ENCODE assay signal across 8 cellular contexts in genomic region chr20:45823949-45824835, GRCh38. TPM values are rescaled to one million over a fixed set of nuclear protein-coding genes. Genes with fewer than 3 reads are reported as not detected.
DNase-seq lines count a peak whose midpoint lies in the region; ATAC-seq and TF ChIP-seq lines count a peak whose summit lies in the region.

No MANE protein-coding gene starts in this region.

- H3K27ac ChIP-seq in mammary epithelial cell (ENCODE audit: insufficient read depth, low read depth, low read length) = no peak overlapping the region

- H3K9ac ChIP-seq in mammary epithelial cell (ENCODE audit: insufficient read depth, low read length) = no peak overlapping the region

- dilution Hi-C loops in mammary epithelial cell (cut with HindIII; ENCODE audit: low sequenced_read_pairs) = no loop called here

- H3K79me2 ChIP-seq in mammary epithelial cell (ENCODE audit: insufficient read depth, low read length) = no peaks in the 10 kb centered on the region

- no peaks in the 10 kb centered on the region for H3K9me3 ChIP-seq in mammary epithelial cell (replicated peaks; ENCODE audit: insufficient read depth, low read length)

- peak; percentile 41 to 61 for TF ChIP-seq CTCF in mammary epithelial cell (conservative IDR thresholded peaks at IDR 0.05 in 1 of 2, IDR thresholded peaks at IDR 0.05 in 1 of 2; ENCODE audit: extremely low read depth in 1 of 2, insufficient read depth in 1 of 2, low read depth in 1 of 2, low read length in 2 of 2)

- 36% methylated on average over 23 of the region's 57 CpGs for WGBS in mammary epithelial cell (ENCODE audit: low coverage, missing lambda C conversion rate)

- BruUV-seq in mammary epithelial cell (replicated peaks; lab: Mats Ljungman, UMichigan) = no TSS peak

- H3K27me3 ChIP-seq in mammary epithelial cell (ENCODE audit: insufficient read depth, low read length) = no peaks in the 10 kb centered on the region

- no peaks in the 10 kb centered on the region for H3K36me3 ChIP-seq in mammary epithelial cell (ENCODE audit: insufficient read depth, low read length)

- peak; percentile 89 for ATAC-seq in left lobe of liver

- DNase-seq in activated gamma-delta T cell treated with Interleukin-2 at 50 U/mL for 16 hours (peak; percentile 28), activated gamma-delta T cell (lab: John Stamatoyannopoulos, UW) (no peak), T-helper 22 cell (ENCODE audit: low read depth) (peak; percentile 20), mammary epithelial cell (peak; percentile 37), left lobe of liver (ENCODE audit: low spot score) (no peak), midbrain (lab: John Stamatoyannopoulos, UW) (no peak), NCI-H1092 treated with DMSO at 0.1 percent for 48 hours (lab: John Stamatoyannopoulos, UW) (no peak)
- DNase-seq in stimulated activated CD8-positive, alpha-beta memory T cell treated with anti-CD3 and anti-CD28 coated beads, Interleukin-12 subunit alpha, Interleukin-12 subunit beta, amount 100 ng/mL, for 4 hours (ENCODE audit: low read depth) = peak; percentile 18

- intact Hi-C loops in mammary epithelial cell (cut with micrococcal nuclease) = loop anchor here (1.0 to 2.0 kb wide), 2 partner anchors 67 to 139 kb away; partner anchors contain the start of genes CTSA and NEURL2

- peak overlapping the region; percentile 61 for H3K4me2 ChIP-seq in mammary epithelial cell (ENCODE audit: insufficient read depth, low read depth, low read length)

- CTCF ChIA-PET in mammary epithelial cell (lab: Charles Lee; ENCODE audit: low non-redundant PET) = interaction anchor here (0.6 kb wide), 1 partner anchor 34 kb away, joined by 4 read pairs; no protein-coding TSS in a partner anchor

- H3K4me1 ChIP-seq in mammary epithelial cell (ENCODE audit: insufficient read depth, low read length) = peaks cover 12% of the 10 kb centered on the region

- peak overlapping the region; percentile 81 for H2AFZ ChIP-seq in mammary epithelial cell (ENCODE audit: low read depth, low read length)

- in situ Hi-C loops in mammary epithelial cell (cut with MboI; ENCODE audit: low sequenced_read_pairs in 2 of 2) = loop anchor here in 1 of 2 donors (25.0 kb wide), 1 partner anchor 263 kb away; the partner anchor contains the start of gene NCOA5

- no peaks in the 10 kb centered on the region for H4K20me1 ChIP-seq in mammary epithelial cell (ENCODE audit: insufficient read depth, low read length)

- H3K4me3 ChIP-seq in mammary epithelial cell (replicated peaks in 1 of 3; ENCODE audit: insufficient read depth in 1 of 3, low read depth in 2 of 3, low read length in 3 of 3) = peak overlapping the region in 1 of 3 experiments; percentile 35

RNA-seq across cellular contexts. Expression of gene TNNC2, which starts 2.9 kb away (rescaled TPM):
- total RNA-seq in mammary epithelial cell (not detected), left lobe of liver (not detected)
- 0.18 TPM for polyA plus RNA-seq in mammary epithelial cell
- polyA minus RNA-seq in mammary epithelial cell = not detected

RNA-seq across cellular contexts. Expression of gene SNX21, which starts 9.4 kb away (rescaled TPM):
- total RNA-seq in mammary epithelial cell = 10 to 100 TPM; 14.1 to 34.5 TPM
- polyA plus RNA-seq in mammary epithelial cell = 9.5 TPM
- polyA minus RNA-seq in mammary epithelial cell = 3.6 TPM
- total RNA-seq in left lobe of liver = 7.9 TPM

RNA-seq across cellular contexts. Expression of gene UBE2C, which starts 11.7 kb away (rescaled TPM):
- total RNA-seq in mammary epithelial cell = 10 to 100 TPM in 1 of 2 donors, 1 to 10 TPM in 1; 1.0 to 80.5 TPM
- 148 TPM for polyA plus RNA-seq in mammary epithelial cell
- 56.8 TPM for polyA minus RNA-seq in mammary epithelial cell
- 0.96 TPM for total RNA-seq in left lobe of liver

RNA-seq across cellular contexts. Expression of gene DNTTIP1, which starts 32.4 kb away (rescaled TPM):
- 10 to 100 TPM; 12.8 to 34.2 TPM for total RNA-seq in mammary epithelial cell
- 52.0 TPM for polyA plus RNA-seq in mammary epithelial cell
- polyA minus RNA-seq in mammary epithelial cell = 60.8 TPM
- 10.3 TPM for total RNA-seq in left lobe of liver

RNA-seq across cellular contexts. Expression of gene WFDC3, which starts 32.5 kb away (rescaled TPM):
- total RNA-seq in mammary epithelial cell (1 to 10 TPM in 1 of 2 donors, under 1 TPM in 1; 0.33 to 1.4 TPM), left lobe of liver (not detected)
- polyA plus RNA-seq in mammary epithelial cell = 1.3 TPM
- 12.3 TPM for polyA minus RNA-seq in mammary epithelial cell

Comparison
In these comparisons a context has a peak if more than half of its experiments do, and no peak if none do; other contexts are left out.
1. DNase-seq: peak in activated gamma-delta T cell treated with Interleukin-2 at 50 U/mL for 16 hours (single experiment), T-helper 22 cell (single experiment), mammary epithelial cell (single experiment) and stimulated activated CD8-positive, alpha-beta memory T cell treated with anti-CD3 and anti-CD28 coated beads, Interleukin-12 subunit alpha, Interleukin-12 subunit beta, amount 100 ng/mL, for 4 hours (single experiment); none in activated gamma-delta T cell (single experiment), left lobe of liver (single experiment), midbrain (single experiment) and NCI-H1092 treated with DMSO at 0.1 percent for 48 hours (single experiment).